In the genomic region with DNA sequence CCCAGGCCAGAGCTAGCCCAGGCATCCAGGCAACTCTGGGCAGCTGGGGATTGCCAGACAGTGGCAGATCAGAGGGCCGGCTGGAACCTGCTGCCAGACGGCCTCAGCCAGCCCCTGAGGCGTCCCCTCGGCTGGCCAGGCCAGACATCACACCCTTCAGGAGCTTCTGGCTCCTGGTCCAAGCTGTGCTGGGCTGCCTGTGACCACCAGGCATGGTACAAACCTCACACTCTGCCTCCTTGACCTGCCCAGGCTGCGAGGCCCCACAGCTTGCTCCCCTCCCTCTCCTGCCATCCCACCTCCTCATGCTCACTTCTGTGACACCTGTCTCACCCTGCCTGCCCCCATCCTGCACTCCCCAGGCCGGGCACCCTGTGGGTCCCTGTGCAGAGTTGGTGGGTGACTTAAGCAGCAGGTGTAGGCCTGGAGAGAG, we compare ENCODE assay signal across 13 cellular contexts. TPM values are rescaled to one million over a fixed set of nuclear protein-coding genes. Genes with fewer than 3 reads are reported as not detected.
DNase-seq lines count a peak whose midpoint lies in the region; ATAC-seq and TF ChIP-seq lines count a peak whose summit lies in the region.
"Had no signal": no experiment of that assay in that cellular context is flagged by ENCODE, and none has a peak within 500 bp of the region (broad histone marks: within the 10 kb centered on the region; RNA-seq: fewer than 3 reads in every experiment).

No MANE protein-coding gene starts in this region.

- WGBS in SK-N-SH (ENCODE audit: low lambda C conversion rate), result 67% methylated on average over 1 of the region's 6 CpGs

- no peak for TF ChIP-seq CTCF in CD14-positive monocyte (IDR thresholded peaks at IDR 0.05)
- TF ChIP-seq CTCF in activated B cell treated with CpG ODN at 0.5 μM for 24 hours (IDR thresholded peaks at IDR 0.05), result no peak
- TF ChIP-seq CTCF in glutamatergic neuron (IDR thresholded peaks at IDR 0.05; ENCODE audit: partially characterized antibody, unreplicated experiment), result no peak
- no peak for TF ChIP-seq CTCF in SK-N-SH (IDR thresholded peaks at IDR 0.05)

- no peak for TF ChIP-seq RAD21 in SK-N-SH (IDR thresholded peaks at IDR 0.05; ENCODE audit: low read length)

- CTCF ChIA-PET in activated B cell treated with CpG ODN at 0.5 μM for 24 hours (lab: Charles Lee) (interaction anchor here (0.8 to 2.6 kb wide), 4 partner anchors 9 to 41 kb away, joined by 4 to 39 read pairs (median 6); a partner anchor contains a TSS), SK-N-SH (lab: Yijun Ruan, JAX) (interaction anchor here (1.1 to 10.6 kb wide), 3 partner anchors 9 to 40 kb away, joined by 5 to 121 read pairs (median 7); no protein-coding TSS in a partner anchor)

- H3K27ac Mint-ChIP-seq in CD14-positive monocyte, result peak overlapping the region; percentile 80 to 92 (median 91)
- H3K27ac Mint-ChIP-seq in activated B cell treated with CpG ODN at 0.5 μM for 24 hours, result no peak overlapping the region
- peak overlapping the region; percentile 70 for H3K27ac Mint-ChIP-seq in glutamatergic neuron (ENCODE audit: unreplicated experiment)
- H3K27ac Mint-ChIP-seq: T-helper 1 cell treated with Interleukin-12 subunit alpha and Interleukin-12 subunit beta and Interleukin-4 antibody, amounts not matched to agents 30 μg/mL and 1 μg/mL, for 36 hours had no signal

- peaks cover 0 to 11% of the 10 kb centered on the region in 2 experiments for H3K36me3 ChIP-seq in SK-N-SH (replicated peaks in 1 of 2; ENCODE audit: control insufficient read depth in 1 of 2, insufficient read depth in 2 of 2, low read length in 1 of 2)

- POLR2A ChIA-PET in activated B cell treated with CpG ODN at 0.5 μM for 24 hours (lab: Charles Lee) (interaction anchor here (1.3 to 2.5 kb wide), 3 partner anchors 9 to 39 kb away, joined by 7 to 20 read pairs (median 12); a partner anchor contains a TSS), SK-N-SH (lab: Yijun Ruan, JAX) (no interaction called here)

- no peak overlapping the region for H3K4me3 ChIP-seq in SK-N-SH (ENCODE audit: low read depth in 2 of 2, low read length in 1 of 2)

- intact Hi-C loops in CD14-positive monocyte (cut with micrococcal nuclease) (no loop called here), activated B cell treated with CpG ODN at 0.5 μM for 24 hours (cut with micrococcal nuclease) (no loop called here), posterior vena cava (cut with DNase I) (no loop called here)

- no peak for DNase-seq in CD14-positive monocyte (ENCODE audit: low spot score)
- DNase-seq in activated B cell treated with CpG ODN at 0.5 μM for 24 hours, result no peak
- DNase-seq in glutamatergic neuron, result peak; percentile 58
- peak; percentile 79 for DNase-seq in posterior vena cava (ENCODE audit: low spot score)
- DNase-seq in cerebellar nuclear complex (lab: John Stamatoyannopoulos, UW), result no peak
- no peak for DNase-seq in NCI-H345 (lab: John Stamatoyannopoulos, UW)
- DNase-seq in SK-N-SH, result no peak
- DNase-seq in NCI-H2107 (lab: John Stamatoyannopoulos, UW), result no peak
- DNase-seq: activated CD4-positive, CD25-positive, alpha-beta regulatory T cell; effector memory CD4-positive, alpha-beta T cell; midbrain had no signal

- no peaks in the 10 kb centered on the region for H3K9me2 ChIP-seq in SK-N-SH

- H3K4me3 Mint-ChIP-seq in CD14-positive monocyte, result no peak overlapping the region
- peak overlapping the region; percentile 80 for H3K4me3 Mint-ChIP-seq in activated B cell treated with CpG ODN at 0.5 μM for 24 hours
- H3K4me3 Mint-ChIP-seq in glutamatergic neuron (ENCODE audit: unreplicated experiment), result peak overlapping the region; percentile 42
- H3K4me3 Mint-ChIP-seq: T-helper 1 cell treated with Interleukin-12 subunit alpha and Interleukin-12 subunit beta and Interleukin-4 antibody, amounts not matched to agents 30 μg/mL and 1 μg/mL, for 36 hours had no signal

- peaks cover 79% of the 10 kb centered on the region for H3K4me1 Mint-ChIP-seq in CD14-positive monocyte
- peaks cover 42% of the 10 kb centered on the region for H3K4me1 Mint-ChIP-seq in activated B cell treated with CpG ODN at 0.5 μM for 24 hours
- peaks cover 35% of the 10 kb centered on the region for H3K4me1 Mint-ChIP-seq in glutamatergic neuron (ENCODE audit: low read depth, unreplicated experiment)

- H3K4me1 ChIP-seq in SK-N-SH (ENCODE audit: control insufficient read depth in 1 of 2, insufficient read depth in 2 of 2, low read depth in 1 of 2, low read length in 1 of 2), result peaks cover 18 to 28% of the 10 kb centered on the region in 2 experiments; a peak in 3 of 4 replicates

- no peaks in the 10 kb centered on the region for H4K20me1 ChIP-seq in SK-N-SH (ENCODE audit: insufficient read depth)

- no peaks in the 10 kb centered on the region for H3K9me3 ChIP-seq in SK-N-SH

- no peaks in the 10 kb centered on the region for H3F3A ChIP-seq in SK-N-SH (replicated peaks; ENCODE audit: insufficient read depth)

- H3K4me2 ChIP-seq in SK-N-SH, result no peak overlapping the region

- H3K9me3 Mint-ChIP-seq in CD14-positive monocyte (peaks cover 0 to 3% (median 0%) of the 10 kb centered on the region in 7 donors), activated B cell treated with CpG ODN at 0.5 μM for 24 hours (no peaks in the 10 kb centered on the region), glutamatergic neuron (ENCODE audit: unreplicated experiment) (peaks cover 14% of the 10 kb centered on the region)
- H3K9me3 Mint-ChIP-seq: T-helper 1 cell treated with Interleukin-12 subunit alpha and Interleukin-12 subunit beta and Interleukin-4 antibody, amounts not matched to agents 30 μg/mL and 1 μg/mL, for 36 hours had no signal

- H3K27me3 Mint-ChIP-seq in CD14-positive monocyte (ENCODE audit: low read depth in 3 of 3) (no peaks in the 10 kb centered on the region), activated B cell treated with CpG ODN at 0.5 μM for 24 hours (no peaks in the 10 kb centered on the region), glutamatergic neuron (ENCODE audit: unreplicated experiment) (peaks cover 17% of the 10 kb centered on the region)

- no peaks in the 10 kb centered on the region for H3K27me3 ChIP-seq in SK-N-SH (ENCODE audit: insufficient read depth)

- H3K79me2 ChIP-seq in SK-N-SH (ENCODE audit: insufficient read depth), result peaks cover 6% of the 10 kb centered on the region

- no peak for TF ChIP-seq EP300 in SK-N-SH (IDR thresholded peaks at IDR 0.05; ENCODE audit: borderline replicate concordance in 1 of 2, low read depth in 1 of 2, low read length in 1 of 2)

- no peak overlapping the region; a peak in 1 of 4 replicates for H3K27ac ChIP-seq in SK-N-SH (ENCODE audit: low read depth in 2 of 2, low read length in 1 of 2)
- H3K27ac ChIP-seq: RWPE1 had no signal

- no peak overlapping the region for H3K9ac ChIP-seq in SK-N-SH

- H2AFZ ChIP-seq in SK-N-SH (ENCODE audit: low read depth), result no peak overlapping the region

- H3K36me3 Mint-ChIP-seq in CD14-positive monocyte (peaks cover 55 to 71% of the 10 kb centered on the region in 2 donors), activated B cell treated with CpG ODN at 0.5 μM for 24 hours (ENCODE audit: low read depth) (no peaks in the 10 kb centered on the region), glutamatergic neuron (ENCODE audit: unreplicated experiment) (no peaks in the 10 kb centered on the region)

- ATAC-seq in activated B cell treated with CpG ODN at 0.5 μM for 24 hours (ENCODE audit: low read depth), result no peak

TF ChIP-seq in SK-N-SH, 30 proteins besides CTCF, POLR2A, EP300 and RAD21 (continues in another document):
- TF ChIP-seq JUND (IDR thresholded peaks at IDR 0.05), result no peak
- no peak for TF ChIP-seq YY1 (IDR thresholded peaks at IDR 0.05; ENCODE audit: low read depth)
- no peak for TF ChIP-seq SIN3A (IDR thresholded peaks at IDR 0.05; ENCODE audit: borderline replicate concordance, low read depth, low read length)
- TF ChIP-seq, protein P1, sequence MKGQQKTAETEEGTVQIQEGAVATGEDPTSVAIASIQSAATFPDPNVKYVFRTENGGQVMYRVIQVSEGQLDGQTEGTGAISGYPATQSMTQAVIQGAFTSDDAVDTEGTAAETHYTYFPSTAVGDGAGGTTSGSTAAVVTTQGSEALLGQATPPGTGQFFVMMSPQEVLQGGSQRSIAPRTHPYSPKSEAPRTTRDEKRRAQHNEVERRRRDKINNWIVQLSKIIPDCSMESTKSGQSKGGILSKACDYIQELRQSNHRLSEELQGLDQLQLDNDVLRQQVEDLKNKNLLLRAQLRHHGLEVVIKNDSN (IDR thresholded peaks at IDR 0.05; ENCODE audit: borderline replicate concordance, low read depth), result no peak
- TF ChIP-seq, protein P2, sequence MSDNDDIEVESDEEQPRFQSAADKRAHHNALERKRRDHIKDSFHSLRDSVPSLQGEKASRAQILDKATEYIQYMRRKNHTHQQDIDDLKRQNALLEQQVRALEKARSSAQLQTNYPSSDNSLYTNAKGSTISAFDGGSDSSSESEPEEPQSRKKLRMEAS (IDR thresholded peaks at IDR 0.05; ENCODE audit: low read depth), result no peak

RNA-seq across cellular contexts. Expression of a gene that starts 5.7 kb away (rescaled TPM):
- polyA plus RNA-seq in CD14-positive monocyte (not detected), SK-N-SH (2012; rRNA removed) (5.3 and 6.1 TPM in 2 replicates)
- total RNA-seq in activated B cell treated with CpG ODN at 0.5 μM for 24 hours (0.11 TPM in 1 of 2 replicates, not detected in the other), glutamatergic neuron (ENCODE audit: unreplicated experiment) (13.6 TPM), posterior vena cava (100 to 1,000 TPM in 1 of 2 donors, 10 to 100 TPM in 1; 58.8 to 105 TPM)
- polyA plus RNA-seq in SK-N-SH (2012; cell fraction: cytosol; rRNA removed), result 3.2 and 4.1 TPM in 2 replicates
- 8.7 and 9.0 TPM in 2 replicates for polyA plus RNA-seq in SK-N-SH (2012; cell fraction: nucleus; rRNA removed)

RNA-seq across cellular contexts. Expression of a gene that starts 13.3 kb away (rescaled TPM):
- 100 to 1,000 TPM; 117 to 120 TPM for polyA plus RNA-seq in CD14-positive monocyte
- total RNA-seq in activated B cell treated with CpG ODN at 0.5 μM for 24 hours, result 2.0 and 2.5 TPM in 2 replicates
- 137 TPM for total RNA-seq in glutamatergic neuron (ENCODE audit: unreplicated experiment)
- total RNA-seq in posterior vena cava, result 10 to 100 TPM; 15.5 to 37.9 TPM
- polyA plus RNA-seq in SK-N-SH (2012; rRNA removed), result 11.0 and 14.1 TPM in 2 replicates
- polyA plus RNA-seq in SK-N-SH (2012; cell fraction: cytosol; rRNA removed), result 4.6 and 5.5 TPM in 2 replicates
- polyA plus RNA-seq in SK-N-SH (2012; cell fraction: nucleus; rRNA removed), result 70.4 and 80.8 TPM in 2 replicates

RNA-seq across cellular contexts. Expression of a gene that starts 27.8 kb away (rescaled TPM):
- polyA plus RNA-seq in CD14-positive monocyte (10 to 100 TPM; 10.4 to 14.6 TPM), SK-N-SH (2012; rRNA removed) (10.2 and 13.2 TPM in 2 replicates)
- total RNA-seq in activated B cell treated with CpG ODN at 0.5 μM for 24 hours (34.2 and 37.5 TPM in 2 replicates), glutamatergic neuron (ENCODE audit: unreplicated experiment) (40.2 TPM), posterior vena cava (10 to 100 TPM; 17.4 to 19.7 TPM)
- polyA plus RNA-seq in SK-N-SH (2012; cell fraction: cytosol; rRNA removed), result 17.1 and 20.7 TPM in 2 replicates
- polyA plus RNA-seq in SK-N-SH (2012; cell fraction: nucleus; rRNA removed), result 2.3 and 5.2 TPM in 2 replicates

Comparison
In these comparisons a context has a peak if more than half of its experiments do, and no peak if none do; other contexts are left out.
1. DNase-seq: peak in glutamatergic neuron (single experiment) and posterior vena cava (single experiment); none in CD14-positive monocyte (single experiment), activated B cell treated with CpG ODN at 0.5 μM for 24 hours (single experiment), cerebellar nuclear complex (0 of 2), NCI-H345 (single experiment), SK-N-SH (single experiment) and NCI-H2107 (single experiment).
2. H3K4me3 Mint-ChIP-seq: peak in activated B cell treated with CpG ODN at 0.5 μM for 24 hours (single experiment) and glutamatergic neuron (single experiment); none in CD14-positive monocyte (0 of 2).
3. RNA of a gene that starts 5.7 kb away (total RNA-seq): 58.8 to 105 TPM in posterior vena cava and 13.6 TPM in glutamatergic neuron (single experiment); 0.11 TPM in activated B cell treated with CpG ODN at 0.5 μM for 24 hours; every median in the first group is over 10 times any median in the second.